In genomic region chr3:190424478-190425439, GRCh38 we compare ENCODE assay signal across 8 cellular contexts. TPM values are rescaled to one million over a fixed set of nuclear protein-coding genes. Genes with fewer than 3 reads are reported as not detected.
DNase-seq lines count a peak whose midpoint lies in the region; ATAC-seq and TF ChIP-seq lines count a peak whose summit lies in the region.

No MANE protein-coding gene starts in this region.

- H3K27ac ChIP-seq in OCI-LY3 (ENCODE audit: low read length) = peak overlapping the region; percentile 18; the same call in 1 of the 2 replicates
- H3K27ac ChIP-seq in gastroesophageal sphincter = no peak overlapping the region
- no peak overlapping the region for H3K27ac ChIP-seq in prostate gland

- TF ChIP-seq POLR2A in gastroesophageal sphincter (IDR thresholded peaks at IDR 0.05) (no peak), prostate gland (IDR thresholded peaks at IDR 0.05) (no peak)

- H3K27me3 ChIP-seq in OCI-LY3 (ENCODE audit: low read depth, low read length) (no peaks in the 10 kb centered on the region), gastroesophageal sphincter (no peaks in the 10 kb centered on the region), prostate gland (replicated peaks; ENCODE audit: insufficient read depth) (no peaks in the 10 kb centered on the region)

- H4K20me1 ChIP-seq in OCI-LY3 (ENCODE audit: insufficient read depth, low read length) = no peaks in the 10 kb centered on the region

- intact Hi-C loops in prostate gland (cut with DNase I) = loop anchor here (10.0 kb wide), 1 partner anchor 200 kb away; no protein-coding TSS in a partner anchor
- intact Hi-C loops in posterior vena cava (cut with DNase I) = loop anchor here in 1 of 2 donors (10.0 kb wide), 1 partner anchor 190 kb away; no protein-coding TSS in a partner anchor

- DNase-seq in EL (peak; percentile 75), HT1080 (ENCODE audit: low read depth) (peak; percentile 90), prostate gland (ENCODE audit: low spot score) (peak; percentile 28), posterior vena cava (ENCODE audit: low spot score) (no peak)
- peak; percentile 30 for DNase-seq in activated naive CD4-positive, alpha-beta T cell treated with Interleukin-2 at 50 U/mL for 16 hours

- no peaks in the 10 kb centered on the region for H3K9me3 ChIP-seq in OCI-LY3 (ENCODE audit: insufficient read depth, low read length)
- no peaks in the 10 kb centered on the region for H3K9me3 ChIP-seq in gastroesophageal sphincter
- H3K9me3 ChIP-seq in prostate gland = no peaks in the 10 kb centered on the region

- H3K36me3 ChIP-seq in OCI-LY3 (replicated peaks; ENCODE audit: low read depth, low read length) (no peaks in the 10 kb centered on the region), gastroesophageal sphincter (no peaks in the 10 kb centered on the region), prostate gland (no peaks in the 10 kb centered on the region)

- H3K4me3 ChIP-seq in OCI-LY3 (ENCODE audit: low read length) = peak overlapping the region; percentile 74
- no peak overlapping the region for H3K4me3 ChIP-seq in gastroesophageal sphincter
- no peak overlapping the region for H3K4me3 ChIP-seq in prostate gland

- H2AFZ ChIP-seq in OCI-LY3 (ENCODE audit: low read depth, low read length) = peak overlapping the region; percentile 63

- H3K9ac ChIP-seq in OCI-LY3 (ENCODE audit: low read length) = peak overlapping the region; percentile 54

- H3K4me2 ChIP-seq in OCI-LY3 (ENCODE audit: low read length) = peak overlapping the region; percentile 69

- TF ChIP-seq EP300 in gastroesophageal sphincter (IDR thresholded peaks at IDR 0.05) = no peak

- peak; percentile 65 for TF ChIP-seq CTCF in OCI-LY3 (IDR thresholded peaks at IDR 0.05; ENCODE audit: low read depth, low read length)
- TF ChIP-seq CTCF in gastroesophageal sphincter (IDR thresholded peaks at IDR 0.05) = peak; percentile 32 to 68 (median 53)
- peak in 3 of 4 experiments; percentile 58 to 70 (median 65) for TF ChIP-seq CTCF in prostate gland (IDR thresholded peaks at IDR 0.05)

- H3K79me2 ChIP-seq in OCI-LY3 (ENCODE audit: low read length) = no peaks in the 10 kb centered on the region

- H3K4me1 ChIP-seq in OCI-LY3 (ENCODE audit: low read length) = peaks cover 14% of the 10 kb centered on the region
- H3K4me1 ChIP-seq in gastroesophageal sphincter = peaks cover 0 to 5% (median 0%) of the 10 kb centered on the region in 3 donors
- no peaks in the 10 kb centered on the region for H3K4me1 ChIP-seq in prostate gland (replicated peaks)

- peak; percentile 76 for ATAC-seq in GM21529 (IDR thresholded peaks at IDR 0.05; ENCODE audit: unreplicated experiment)
- ATAC-seq in gastroesophageal sphincter = peak; percentile 36

- 29 to 42% methylated on average over 16 of the region's 16 CpGs for WGBS in gastroesophageal sphincter (ENCODE audit: low coverage in 1 of 2), 2 donors
- WGBS in prostate gland = 25% methylated on average over 16 of the region's 16 CpGs

RNA-seq across cellular contexts. Expression of gene TMEM207, which starts 24.9 kb away (rescaled TPM):
- total RNA-seq in HT1080 (2014; rRNA removed; shearing (Covaris generic)) = not detected in 2 replicates
- polyA plus RNA-seq in HT1080 (2015; cell fraction: cytosol; rRNA removed) = not detected in 2 replicates
- polyA plus RNA-seq in HT1080 (2015; cell fraction: nucleus; rRNA removed) = not detected in 2 replicates
- total RNA-seq in gastroesophageal sphincter (not detected), prostate gland (not detected), posterior vena cava (not detected)

RNA-seq across cellular contexts. Expression of gene CLDN16, which starts 36.8 kb away (rescaled TPM):
- not detected in 2 replicates for total RNA-seq in HT1080 (2014; rRNA removed; shearing (Covaris generic))
- 0.02 TPM in 1 of 2 replicates, not detected in the other for polyA plus RNA-seq in HT1080 (2015; cell fraction: cytosol; rRNA removed)
- not detected in 2 replicates for polyA plus RNA-seq in HT1080 (2015; cell fraction: nucleus; rRNA removed)
- total RNA-seq in gastroesophageal sphincter = not detected
- total RNA-seq in prostate gland = under 1 TPM in 1 of 2 donors, not detected in 1; 0.45 TPM
- total RNA-seq in posterior vena cava = not detected
